In genomic region chr5:142664634-142665033, GRCh38 we compare ENCODE assay signal across 2 cellular contexts.
TF ChIP-seq lines count a peak whose summit lies in the region.

No MANE protein-coding gene starts in this region.

TF ChIP-seq in HepG2, 621 proteins besides CTCF, POLR2A, EP300 and RAD21:
- TF ChIP-seq E2F5 (CRISPR knock-in tag; conservative IDR thresholded peaks at IDR 0.05), result no peak
- TF ChIP-seq KAT7 (CRISPR knock-in tag; IDR thresholded peaks at IDR 0.05; ENCODE audit: borderline replicate concordance), result no peak
- TF ChIP-seq POLR2G (IDR thresholded peaks at IDR 0.05; ENCODE audit: low read depth, low read length), result no peak
- TF ChIP-seq ATF7 (IDR thresholded peaks at IDR 0.05), result peak; percentile 88
- TF ChIP-seq ATF7 (CRISPR knock-in tag; IDR thresholded peaks at IDR 0.05), result no peak
- peak; percentile 76 for TF ChIP-seq CREB1 (IDR thresholded peaks at IDR 0.05)
- no peak for TF ChIP-seq CREB1 (CRISPR knock-in tag; IDR thresholded peaks at IDR 0.05)
TF ChIP-seq in HepG2: peak in this region for 2.

TF ChIP-seq in H1, 55 proteins besides CTCF, POLR2A, EP300 and RAD21:
- TF ChIP-seq TBP (IDR thresholded peaks at IDR 0.05; ENCODE audit: low read depth, low read length), result no peak
- no peak for TF ChIP-seq CHD2 (IDR thresholded peaks at IDR 0.05; ENCODE audit: low read length)
- no peak for TF ChIP-seq RXRA (IDR thresholded peaks at IDR 0.05; ENCODE audit: insufficient read depth, low read depth, low read length)
- no peak for TF ChIP-seq ASH2L (IDR thresholded peaks at IDR 0.05; ENCODE audit: low read length)
- no peak for TF ChIP-seq TCF12 (IDR thresholded peaks at IDR 0.05; ENCODE audit: low read depth, low read length)
- no peak for TF ChIP-seq ATF3 (IDR thresholded peaks at IDR 0.05; ENCODE audit: insufficient read depth, low read depth, low read length)
- no peak for TF ChIP-seq MAFK (IDR thresholded peaks at IDR 0.05; ENCODE audit: low read depth, low read length)
- no peak for TF ChIP-seq CREB1 (IDR thresholded peaks at IDR 0.05)
- TF ChIP-seq TEAD4 (IDR thresholded peaks at IDR 0.05; ENCODE audit: low read depth, low read length), result no peak
- TF ChIP-seq TAF1 (IDR thresholded peaks at IDR 0.05; ENCODE audit: low read depth, low read length), result no peak
- no peak for TF ChIP-seq JUN (IDR thresholded peaks at IDR 0.05; ENCODE audit: low read depth, low read length)
- TF ChIP-seq SIN3A (conservative IDR thresholded peaks at IDR 0.05 in 1 of 2, IDR thresholded peaks at IDR 0.05 in 1 of 2; ENCODE audit: low read depth in 1 of 2, low read length in 2 of 2), result no peak
- no peak for TF ChIP-seq MAX (IDR thresholded peaks at IDR 0.05)
- TF ChIP-seq RNF2 (IDR thresholded peaks at IDR 0.05; ENCODE audit: borderline replicate concordance, low read depth, low read length, missing control alignments, poor library complexity, severe bottlenecking), result no peak
- TF ChIP-seq CTBP2 (IDR thresholded peaks at IDR 0.05; ENCODE audit: borderline replicate concordance, insufficient read depth, insufficient read length, low read length), result no peak
- TF ChIP-seq ZNF274 (IDR thresholded peaks at IDR 0.05; ENCODE audit: borderline replicate concordance, extremely low read depth, low read length), result no peak
- TF ChIP-seq POU5F1 (IDR thresholded peaks at IDR 0.05; ENCODE audit: low read depth, low read length), result no peak
- no peak for TF ChIP-seq SUZ12 (IDR thresholded peaks at IDR 0.05; ENCODE audit: low read length)
- TF ChIP-seq CHD1 (IDR thresholded peaks at IDR 0.05; ENCODE audit: low read depth, low read length), result no peak
- TF ChIP-seq BRCA1 (IDR thresholded peaks at IDR 0.05; ENCODE audit: low read depth, low read length), result no peak
TF ChIP-seq in H1: peak in this region for 0.
